1 cellular context compared by ENCODE assay signal in the genomic region with DNA sequence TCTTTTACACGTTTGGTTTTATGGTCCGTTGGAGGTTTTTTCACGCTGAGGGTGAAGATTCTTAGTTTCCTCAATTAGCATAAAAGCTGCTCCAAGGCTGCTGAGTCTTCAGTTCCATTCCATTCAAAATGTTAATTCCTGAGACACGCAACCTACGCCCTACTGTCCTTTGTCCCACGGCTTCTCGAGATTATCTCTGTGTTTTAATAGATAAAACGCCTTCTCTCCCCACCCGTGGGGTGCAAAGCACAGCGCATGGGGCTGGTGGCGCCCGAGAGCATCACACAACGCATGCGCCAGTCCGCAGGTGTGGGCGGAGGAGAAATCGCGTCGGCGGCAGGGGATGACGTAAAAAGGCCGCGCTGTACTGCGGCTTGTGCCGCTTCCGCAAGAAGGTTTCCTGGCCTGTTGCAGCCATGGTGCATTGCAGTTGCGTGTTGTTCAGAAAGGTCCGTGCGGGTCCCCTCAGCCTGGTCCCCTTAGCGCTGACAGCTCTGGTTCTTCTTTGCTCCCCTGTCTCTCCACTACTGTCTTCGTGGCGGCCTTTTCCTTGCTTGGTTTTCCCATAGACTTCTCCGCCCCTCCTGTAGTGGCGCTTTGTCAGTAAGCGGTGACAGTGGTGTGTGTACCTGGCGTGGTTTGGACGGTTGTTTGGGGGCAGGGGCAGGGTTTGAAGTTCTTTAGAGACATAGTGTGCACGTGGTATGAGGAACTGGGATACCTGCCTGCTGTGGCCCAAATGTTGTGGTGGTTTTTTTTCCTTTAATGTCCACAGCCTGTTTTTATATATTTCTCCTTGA.
TF ChIP-seq lines count a peak whose summit lies in the region.

A gene with protein sequence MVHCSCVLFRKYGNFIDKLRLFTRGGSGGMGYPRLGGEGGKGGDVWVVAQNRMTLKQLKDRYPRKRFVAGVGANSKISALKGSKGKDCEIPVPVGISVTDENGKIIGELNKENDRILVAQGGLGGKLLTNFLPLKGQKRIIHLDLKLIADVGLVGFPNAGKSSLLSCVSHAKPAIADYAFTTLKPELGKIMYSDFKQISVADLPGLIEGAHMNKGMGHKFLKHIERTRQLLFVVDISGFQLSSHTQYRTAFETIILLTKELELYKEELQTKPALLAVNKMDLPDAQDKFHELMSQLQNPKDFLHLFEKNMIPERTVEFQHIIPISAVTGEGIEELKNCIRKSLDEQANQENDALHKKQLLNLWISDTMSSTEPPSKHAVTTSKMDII (plus strand): TSS at position 391 of the 800 bp plus-strand sequence. CDS start 26 bp downstream, at position 417.

TF ChIP-seq in IMR-90, 13 proteins besides CTCF, POLR2A, EP300 and RAD21 (continued from another document):
- TF ChIP-seq RFX5 (IDR thresholded peaks at IDR 0.05; ENCODE audit: low read depth, low read length) = no peak
- TF ChIP-seq, protein P1, sequence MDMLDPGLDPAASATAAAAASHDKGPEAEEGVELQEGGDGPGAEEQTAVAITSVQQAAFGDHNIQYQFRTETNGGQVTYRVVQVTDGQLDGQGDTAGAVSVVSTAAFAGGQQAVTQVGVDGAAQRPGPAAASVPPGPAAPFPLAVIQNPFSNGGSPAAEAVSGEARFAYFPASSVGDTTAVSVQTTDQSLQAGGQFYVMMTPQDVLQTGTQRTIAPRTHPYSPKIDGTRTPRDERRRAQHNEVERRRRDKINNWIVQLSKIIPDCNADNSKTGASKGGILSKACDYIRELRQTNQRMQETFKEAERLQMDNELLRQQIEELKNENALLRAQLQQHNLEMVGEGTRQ (IDR thresholded peaks at IDR 0.05; ENCODE audit: low read depth, low read length) = peak; percentile 23; the same call in 1 of the 2 replicates
- TF ChIP-seq FOS (IDR thresholded peaks at IDR 0.05; ENCODE audit: low read depth, low read length) = no peak
- TF ChIP-seq NFE2L2 (IDR thresholded peaks at IDR 0.05; ENCODE audit: low read depth, low read length) = no peak
- no peak for TF ChIP-seq CHD1 (IDR thresholded peaks at IDR 0.05; ENCODE audit: low read depth, low read length)
- TF ChIP-seq BHLHE40 (IDR thresholded peaks at IDR 0.05; ENCODE audit: low read depth, low read length) = no peak
- TF ChIP-seq MAFK (IDR thresholded peaks at IDR 0.05; ENCODE audit: low read depth, low read length) = no peak
- TF ChIP-seq, protein P2, sequence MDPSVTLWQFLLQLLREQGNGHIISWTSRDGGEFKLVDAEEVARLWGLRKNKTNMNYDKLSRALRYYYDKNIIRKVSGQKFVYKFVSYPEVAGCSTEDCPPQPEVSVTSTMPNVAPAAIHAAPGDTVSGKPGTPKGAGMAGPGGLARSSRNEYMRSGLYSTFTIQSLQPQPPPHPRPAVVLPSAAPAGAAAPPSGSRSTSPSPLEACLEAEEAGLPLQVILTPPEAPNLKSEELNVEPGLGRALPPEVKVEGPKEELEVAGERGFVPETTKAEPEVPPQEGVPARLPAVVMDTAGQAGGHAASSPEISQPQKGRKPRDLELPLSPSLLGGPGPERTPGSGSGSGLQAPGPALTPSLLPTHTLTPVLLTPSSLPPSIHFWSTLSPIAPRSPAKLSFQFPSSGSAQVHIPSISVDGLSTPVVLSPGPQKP (IDR thresholded peaks at IDR 0.05; ENCODE audit: borderline replicate concordance, low read depth, low read length) = no peak
- TF ChIP-seq MAZ (IDR thresholded peaks at IDR 0.05; ENCODE audit: borderline replicate concordance, low read depth, low read length) = peak; percentile 87; the same call in 1 of the 2 replicates
- peak; percentile 37; the same call in 1 of the 2 replicates for TF ChIP-seq SMC3 (IDR thresholded peaks at IDR 0.05; ENCODE audit: low read depth, low read length)
